In genomic region chr5:158074992-158075769, GRCh38 we compare ENCODE assay signal across 8 cellular contexts.
DNase-seq lines count a peak whose midpoint lies in the region; ATAC-seq, FAIRE-seq and TF ChIP-seq lines count a peak whose summit lies in the region.

No MANE protein-coding gene starts in this region.

- H3K4me1 ChIP-seq in iPS-20b (ENCODE audit: insufficient read depth, low read length) (peaks cover 5% of the 10 kb centered on the region; the same call in 1 of the 2 replicates), small intestine (ENCODE audit: control insufficient read depth in 2 of 2, insufficient read depth in 1 of 2, low read depth in 1 of 2, low read length in 1 of 2) (no peaks in the 10 kb centered on the region)

- H3K27ac ChIP-seq in brain microvascular endothelial cell (peak overlapping the region; percentile 82), iPS-20b (ENCODE audit: low read length) (no peak overlapping the region), small intestine (ENCODE audit: low read depth in 1 of 2, low read length in 1 of 2) (no peak overlapping the region)

- no peak for FAIRE-seq in small intestine (lab: Jason Lieb, UNC)

- 11 to 13% (median 12%) methylated on average over 12 of the region's 12 CpGs for WGBS in small intestine, 3 donors

- no peaks in the 10 kb centered on the region for H3K36me3 ChIP-seq in brain microvascular endothelial cell (replicated peaks)
- no peaks in the 10 kb centered on the region for H3K36me3 ChIP-seq in iPS-20b (ENCODE audit: insufficient read depth, low read depth, low read length)
- no peaks in the 10 kb centered on the region for H3K36me3 ChIP-seq in small intestine (ENCODE audit: control insufficient read depth in 2 of 2, insufficient read depth in 2 of 2, low read length in 2 of 2)

- DNase-seq in COLO829 (ENCODE audit: low spot score) (peak; percentile 75), NCI-H1092 (lab: John Stamatoyannopoulos, UW) (peak; percentile 9), T-helper 2 cell (peak in 3 of 5 experiments; percentile 15 to 46 (median 17)), brain microvascular endothelial cell (peak; percentile 90), small intestine (peak; percentile 44)

- TF ChIP-seq CTCF in brain microvascular endothelial cell (IDR thresholded peaks at IDR 0.05; ENCODE audit: low read depth, low read length, missing control alignments), result peak; percentile 91

- H3K27me3 ChIP-seq in brain microvascular endothelial cell (replicated peaks) (no peaks in the 10 kb centered on the region), iPS-20b (ENCODE audit: insufficient read depth, low read length) (no peaks in the 10 kb centered on the region), small intestine (ENCODE audit: control insufficient read depth in 2 of 2, insufficient read depth in 2 of 2, low read length in 2 of 2) (no peaks in the 10 kb centered on the region)

- peak; percentile 69 for ATAC-seq in GM21529 (IDR thresholded peaks at IDR 0.05; ENCODE audit: unreplicated experiment)
- no peak for ATAC-seq in GM18861 (IDR thresholded peaks at IDR 0.05; ENCODE audit: unreplicated experiment)

- H3K9ac ChIP-seq in iPS-20b (ENCODE audit: low read depth, low read length), result 0 out of 2 replicates have a peak overlapping the region, but pooled peaks have one; percentile 17

- in situ Hi-C loops in brain microvascular endothelial cell (cut with HindIII; ENCODE audit: low pct_ligation_motif_present, low sequenced_read_pairs), result no loop called here

- no peaks in the 10 kb centered on the region for H3K9me3 ChIP-seq in iPS-20b (ENCODE audit: insufficient read depth, low read depth, low read length)
- no peaks in the 10 kb centered on the region for H3K9me3 ChIP-seq in small intestine (ENCODE audit: control insufficient read depth, low read depth)

- peak overlapping the region; percentile 36 for H3K4me3 ChIP-seq in brain microvascular endothelial cell (ENCODE audit: low read depth, low read length)
- H3K4me3 ChIP-seq in iPS-20b (ENCODE audit: low read length), result no peak overlapping the region
- no peak overlapping the region for H3K4me3 ChIP-seq in small intestine (ENCODE audit: low read depth in 1 of 2, low read length in 2 of 2)

Comparison
In these comparisons a context has a peak if more than half of its experiments do, and no peak if none do; other contexts are left out.
1. DNase-seq: peak in every context shown above with its lines; median percentile 90 in brain microvascular endothelial cell; 75 in COLO829; 44 in small intestine; 17 in T-helper 2 cell; 9 in NCI-H1092.